ENCODE assay signal across 1 cellular context in genomic region chr5:116566251-116566650, GRCh38.
TF ChIP-seq lines count a peak whose summit lies in the region.

No MANE protein-coding gene starts in this region.

TF ChIP-seq in GM23338, 12 proteins besides CTCF, POLR2A, EP300 and RAD21 (continued from another document):
- TF ChIP-seq REST (IDR thresholded peaks at IDR 0.05; ENCODE audit: unreplicated experiment): no peak
- no peak for TF ChIP-seq ZNF331 (CRISPR knock-in tag; IDR thresholded peaks at IDR 0.05; ENCODE audit: low read depth)
- TF ChIP-seq POLR2AphosphoS5 (IDR thresholded peaks at IDR 0.05; ENCODE audit: low read depth): no peak
- no peak for TF ChIP-seq EZH2 (IDR thresholded peaks at IDR 0.05; ENCODE audit: low read depth, unreplicated experiment)
- no peak for TF ChIP-seq EZH2phosphoT487 (IDR thresholded peaks at IDR 0.05; ENCODE audit: unreplicated experiment)
- TF ChIP-seq ZNF114 (CRISPR knock-in tag; IDR thresholded peaks at IDR 0.05): no peak
- TF ChIP-seq JUNB (IDR thresholded peaks at IDR 0.05; ENCODE audit: unreplicated experiment): no peak
